Comparison of ENCODE assay signal across 18 cellular contexts in genomic region chr12:70005864-70006618, GRCh38.
"Had no signal": no experiment of that assay in that cellular context is flagged by ENCODE, and none has a peak within 500 bp of the region (broad histone marks: within the 10 kb centered on the region; RNA-seq: fewer than 3 reads in every experiment).

No MANE protein-coding gene starts in this region.

- DNase-seq: activated CD4-positive, alpha-beta memory T cell treated with anti-CD3 and anti-CD28 coated beads for 36 hours; activated CD4-positive, alpha-beta T cell treated with anti-CD3 and anti-CD28 coated beads for 1 hour; activated CD8-positive, alpha-beta memory T cell treated with anti-CD3 and anti-CD28 coated beads, Interleukin-2, amount 10 ng/mL, durations not matched to agents 7 days and 5 days; activated naive CD4-positive, alpha-beta T cell treated with anti-CD3 and anti-CD28 coated beads, Interleukin-2, amount 10 ng/mL, durations not matched to agents 7 days and 5 days; activated T-cell treated with anti-CD3 and anti-CD28 coated beads, Interleukin-2, amount 50 U/mL, for 1 hour; adrenal gland; caudate nucleus; left colon; naive B cell; stimulated activated CD4-positive, alpha-beta T cell treated with anti-CD3 and anti-CD28 coated beads, Interleukin-15, amount 100 ng/mL, for 24 hours; stimulated activated CD4-positive, alpha-beta T cell treated with anti-CD3 and anti-CD28 coated beads, Interleukin-4, amount 100 ng/mL, for 1 hour; stimulated activated naive B cell treated with anti-CD40 and anti-IgM and Interleukin-4, amounts not matched to agents 10 μg/mL and 1 μg/mL and 100 μg/mL, for 72 hours; T-helper 9 cell; thyroid gland had no signal

- H3K9me3 ChIP-seq: thyroid gland had no signal

- H3K9ac ChIP-seq: parathyroid adenoma had no signal

- FAIRE-seq: colon, endometrium, urothelium cell line had no signal

- H3K79me2 ChIP-seq: parathyroid adenoma had no signal

- H3K27ac ChIP-seq: adrenal gland, parathyroid adenoma, thyroid gland had no signal

- H3K27me3 ChIP-seq: adrenal gland, thyroid gland had no signal

- H3K4me1 ChIP-seq: adrenal gland, parathyroid adenoma had no signal

- ATAC-seq: activated CD8-positive, alpha-beta memory T cell treated with anti-CD3 and anti-CD28 coated beads, Interleukin-2, amount 10 ng/mL, durations not matched to agents 7 days and 5 days; left colon; stimulated activated naive B cell treated with anti-CD40 and anti-IgM and Interleukin-4, amounts not matched to agents 10 μg/mL and 1 μg/mL and 100 μg/mL, for 72 hours had no signal

- H2AFZ ChIP-seq: parathyroid adenoma had no signal

- H3K36me3 ChIP-seq: adrenal gland, thyroid gland had no signal

- H3K4me3 ChIP-seq: adrenal gland, thyroid gland had no signal
